Comparison of ENCODE assay signal across 8 cellular contexts in the genomic region with DNA sequence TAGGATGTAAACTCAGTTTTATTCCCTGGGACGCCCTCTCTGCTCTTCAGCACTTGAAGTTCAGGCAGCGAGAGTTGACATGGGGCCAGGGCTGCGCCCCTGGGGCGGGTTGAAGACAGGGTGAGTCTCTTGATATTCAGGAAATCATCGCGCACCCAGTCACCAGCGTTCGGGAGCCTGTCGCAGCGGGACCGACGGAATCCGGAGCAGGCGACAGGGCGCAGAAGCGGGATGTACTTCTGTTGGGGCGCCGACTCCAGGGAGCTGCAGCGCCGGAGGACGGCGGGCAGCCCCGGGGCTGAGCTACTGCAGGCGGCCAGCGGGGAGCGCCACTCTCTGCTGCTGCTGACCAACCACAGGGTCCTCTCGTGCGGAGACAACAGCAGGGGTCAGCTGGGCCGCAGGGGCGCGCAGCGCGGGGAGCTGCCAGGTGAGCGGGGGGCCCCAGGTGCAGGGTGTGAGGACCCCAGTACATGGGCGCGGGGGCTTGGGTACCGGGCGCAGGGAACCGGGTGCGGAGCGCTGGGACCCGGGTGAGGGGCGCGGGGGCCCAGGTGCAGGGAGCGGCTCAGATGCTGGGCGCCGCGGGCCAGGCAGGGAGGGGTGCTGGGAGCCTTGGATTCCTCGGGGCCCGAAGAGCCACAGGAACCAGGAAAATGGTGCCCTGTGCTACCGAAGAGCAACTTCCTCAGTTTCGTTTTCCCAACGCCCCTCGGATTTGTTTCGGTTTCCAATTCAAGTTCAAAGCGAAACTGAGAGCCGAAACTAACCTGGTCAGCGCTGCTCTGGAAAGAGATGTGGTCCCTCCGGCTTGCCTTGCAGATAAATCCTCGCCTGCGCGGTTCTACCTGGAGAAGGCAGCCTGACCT. TPM values are rescaled to one million over a fixed set of nuclear protein-coding genes. Genes with fewer than 3 reads are reported as not detected.
A peak's percentile ranks its signal among the peaks of the same experiment; 100 is the strongest.
DNase-seq lines count a peak whose midpoint lies in the region; ATAC-seq and TF ChIP-seq lines count a peak whose summit lies in the region.

A gene (plus strand): TSS at position 162 of the 869 bp plus-strand sequence. CDS start 70 bp downstream, at position 232.

- H3K9me3 ChIP-seq in SK-N-SH (no peaks in the 10 kb centered on the region), testis (no peaks in the 10 kb centered on the region)

- H3K4me3 ChIP-seq in H7 (ENCODE audit: insufficient read depth, low read depth, low read length) (peak within 1 kb of the TSS; percentile 49), SK-N-SH (ENCODE audit: low read depth in 2 of 2, low read length in 1 of 2) (peak within 1 kb of the TSS; percentile 75 to 76), testis (peak within 1 kb of the TSS; percentile 94 to 95)

- CTCF ChIA-PET in SK-N-SH (lab: Yijun Ruan, JAX) = interaction anchor here (0.6 to 1.9 kb wide), 20 partner anchors 10 to 341 kb away, joined by 3 to 10 read pairs (median 4); a partner anchor contains a TSS

- TF ChIP-seq RAD21 in SK-N-SH (IDR thresholded peaks at IDR 0.05; ENCODE audit: low read length) = peak; percentile 53

- peaks cover 9% of the 10 kb centered on the region for H3K27me3 ChIP-seq in H7 (ENCODE audit: control insufficient read depth, insufficient read depth, low read length)
- H3K27me3 ChIP-seq in SK-N-SH (ENCODE audit: insufficient read depth) = no peaks in the 10 kb centered on the region
- H3K27me3 ChIP-seq in testis = no peaks in the 10 kb centered on the region

- intact Hi-C loops in testis (cut with DNase I; ENCODE audit: low total_unique reads) = loop anchor here (10.0 kb wide), 1 partner anchor 76 kb away; a partner anchor contains a TSS

- H3K9me2 ChIP-seq in SK-N-SH = no peaks in the 10 kb centered on the region

- no peaks in the 10 kb centered on the region for H3K9me3 Mint-ChIP-seq in activated naive CD4-positive, alpha-beta T cell treated with anti-CD3 and anti-CD28 coated beads, Interleukin-2, amount 50 U/mL, for 72 hours
- no peaks in the 10 kb centered on the region for H3K9me3 Mint-ChIP-seq in glutamatergic neuron (ENCODE audit: unreplicated experiment)

- ATAC-seq in activated naive CD4-positive, alpha-beta T cell treated with anti-CD3 and anti-CD28 coated beads, Interleukin-2, amount 50 U/mL, for 72 hours = peak; percentile 70 to 72
- peak; percentile 95 for ATAC-seq in omental fat pad (ENCODE audit: low FRiP score)

- H3K4me1 Mint-ChIP-seq in glutamatergic neuron (ENCODE audit: low read depth, unreplicated experiment) = no peaks in the 10 kb centered on the region

- under 1% methylated on average over 28 of the region's 62 CpGs for WGBS in SK-N-SH (ENCODE audit: low lambda C conversion rate)
- 0 to 1% methylated on average over 16 to 41 of the region's 62 CpGs for WGBS in testis, 2 donors

- H3K9ac ChIP-seq in SK-N-SH = peak within 1 kb of the TSS; percentile 71

- peak within 1 kb of the TSS; percentile 91 for H3K4me2 ChIP-seq in SK-N-SH

- no peaks in the 10 kb centered on the region for H3K4me1 ChIP-seq in SK-N-SH (ENCODE audit: control insufficient read depth in 1 of 2, insufficient read depth in 2 of 2, low read depth in 1 of 2, low read length in 1 of 2)
- H3K4me1 ChIP-seq in testis = no peaks in the 10 kb centered on the region

- H2AFZ ChIP-seq in SK-N-SH (ENCODE audit: low read depth) = peak within 1 kb of the TSS; percentile 99

- H3K4me3 Mint-ChIP-seq in glutamatergic neuron (ENCODE audit: unreplicated experiment) = peak within 1 kb of the TSS; percentile 86

- peaks cover 0 to 12% of the 10 kb centered on the region in 2 donors for H3K36me3 Mint-ChIP-seq in activated naive CD4-positive, alpha-beta T cell treated with anti-CD3 and anti-CD28 coated beads, Interleukin-2, amount 50 U/mL, for 72 hours
- no peaks in the 10 kb centered on the region for H3K36me3 Mint-ChIP-seq in glutamatergic neuron (ENCODE audit: unreplicated experiment)

- H3K36me3 ChIP-seq in H7 (replicated peaks; ENCODE audit: control insufficient read depth, insufficient read depth, low read length) = no peaks in the 10 kb centered on the region
- H3K36me3 ChIP-seq in SK-N-SH (replicated peaks in 1 of 2; ENCODE audit: control insufficient read depth in 1 of 2, insufficient read depth in 2 of 2, low read length in 1 of 2) = no peaks in the 10 kb centered on the region
- H3K36me3 ChIP-seq in testis (ENCODE audit: low read depth, missing control alignments) = no peaks in the 10 kb centered on the region

- no peak for TF ChIP-seq EP300 in SK-N-SH (IDR thresholded peaks at IDR 0.05; ENCODE audit: borderline replicate concordance in 1 of 2, low read depth in 1 of 2, low read length in 1 of 2)

- no peaks in the 10 kb centered on the region for H4K20me1 ChIP-seq in SK-N-SH (ENCODE audit: insufficient read depth)

- TF ChIP-seq CTCF in SK-N-SH (IDR thresholded peaks at IDR 0.05) (peak; percentile 70), glutamatergic neuron (IDR thresholded peaks at IDR 0.05; ENCODE audit: partially characterized antibody, unreplicated experiment) (peak; percentile 67), omental fat pad (IDR thresholded peaks at IDR 0.05) (peak in 1 of 3 donors; percentile 4), testis (IDR thresholded peaks at IDR 0.05) (peak; percentile 58 to 78 (median 68))

- H3K79me2 ChIP-seq in SK-N-SH (ENCODE audit: insufficient read depth) = no peaks in the 10 kb centered on the region

- H3F3A ChIP-seq in SK-N-SH (replicated peaks; ENCODE audit: insufficient read depth) = no peaks in the 10 kb centered on the region

- peak; percentile 73 for DNase-seq in GF-D8 (lab: John Stamatoyannopoulos, UW)
- DNase-seq in H7 = peak; percentile 77
- peak; percentile 87 for DNase-seq in LoVo (ENCODE audit: low spot score)
- DNase-seq in SK-N-SH = peak; percentile 90
- peak; percentile 73 to 78 for DNase-seq in activated naive CD4-positive, alpha-beta T cell treated with anti-CD3 and anti-CD28 coated beads, Interleukin-2, amount 50 U/mL, for 72 hours (ENCODE audit: low spot score in 2 of 2)
- DNase-seq in glutamatergic neuron = peak; percentile 79
- DNase-seq in omental fat pad (ENCODE audit: low spot score) = peak; percentile 30
- DNase-seq in testis = peak; percentile 82

- peaks cover 3% of the 10 kb centered on the region for H3K27me3 Mint-ChIP-seq in glutamatergic neuron (ENCODE audit: unreplicated experiment)

- TF ChIP-seq POLR2A in testis (IDR thresholded peaks at IDR 0.05) = no peak

- H3K27ac ChIP-seq in SK-N-SH (ENCODE audit: low read depth in 2 of 2, low read length in 1 of 2) = peak within 1 kb of the TSS; percentile 37 to 56; a peak in 3 of 4 replicates
- H3K27ac ChIP-seq in testis = peak within 1 kb of the TSS; percentile 96 to 97

- H3K27ac Mint-ChIP-seq in activated naive CD4-positive, alpha-beta T cell treated with anti-CD3 and anti-CD28 coated beads, Interleukin-2, amount 50 U/mL, for 72 hours = peak within 1 kb of the TSS; percentile 65 to 80
- no peak within 1 kb of the TSS for H3K27ac Mint-ChIP-seq in glutamatergic neuron (ENCODE audit: unreplicated experiment)

- POLR2A ChIA-PET in SK-N-SH (lab: Yijun Ruan, JAX) = no interaction called here

TF ChIP-seq in SK-N-SH, 30 proteins besides CTCF, POLR2A, EP300 and RAD21:
- TF ChIP-seq FOXJ3 (CRISPR knock-in tag; IDR thresholded peaks at IDR 0.05) (no peak), YY1 (IDR thresholded peaks at IDR 0.05; ENCODE audit: low read depth) (peak; percentile 52; the same call in 1 of the 2 replicates), GABPA (IDR thresholded peaks at IDR 0.05; ENCODE audit: low read depth) (peak; percentile 26; the same call in 1 of the 2 replicates), MXI1 (IDR thresholded peaks at IDR 0.05; ENCODE audit: low read depth, low read length) (peak; percentile 30; the same call in 1 of the 2 replicates), SMC3 (IDR thresholded peaks at IDR 0.05; ENCODE audit: low read depth, low read length) (peak; percentile 58), MEF2A (IDR thresholded peaks at IDR 0.05; ENCODE audit: borderline replicate concordance, low read depth) (no peak)

RNA-seq across cellular contexts. Expression of the gene that starts here (rescaled TPM):
- 1.9 and 2.9 TPM in 2 replicates for total RNA-seq in H7 (2014; rRNA removed; shearing (Covaris generic))
- polyA plus RNA-seq in SK-N-SH (2012; rRNA removed) (1.6 and 1.7 TPM in 2 replicates), testis (ENCODE audit: insufficient read depth, low read depth, low replicate concordance) (8.8 TPM)
- polyA plus RNA-seq in SK-N-SH (2012; cell fraction: cytosol; rRNA removed) = 1.1 and 1.5 TPM in 2 replicates
- polyA plus RNA-seq in SK-N-SH (2012; cell fraction: nucleus; rRNA removed) = 1.7 and 3.2 TPM in 2 replicates
- 1 to 10 TPM; 2.2 to 9.3 TPM for total RNA-seq in activated naive CD4-positive, alpha-beta T cell treated with anti-CD3 and anti-CD28 coated beads, Interleukin-2, amount 50 U/mL, for 72 hours
- total RNA-seq in glutamatergic neuron (ENCODE audit: unreplicated experiment) (0.22 TPM), omental fat pad (10 to 100 TPM in 2 of 4 donors, 1 to 10 TPM in 2; 3.1 to 21.6 (median 8.7) TPM), testis (10 to 100 TPM; 16.6 to 18.8 TPM)

Comparison
In these comparisons a context has a peak if more than half of its experiments do, and no peak if none do; other contexts are left out.
1. Peak in every context shown above with its lines: DNase-seq, ATAC-seq, H3K4me3 ChIP-seq and H3K27ac ChIP-seq.
2. Peak in DNase-seq in glutamatergic neuron; RNA of the gene not detected or under 1 TPM.
3. DNase-seq: peak in every context shown above with its lines; median percentile 90 in SK-N-SH; 87 in LoVo; 82 in testis; 79 in glutamatergic neuron; 77 in H7; 76 in activated naive CD4-positive, alpha-beta T cell treated with anti-CD3 and anti-CD28 coated beads, Interleukin-2, amount 50 U/mL, for 72 hours; 73 in GF-D8; 30 in omental fat pad.